ENCODE assay signal across 14 cellular contexts in the genomic region with DNA sequence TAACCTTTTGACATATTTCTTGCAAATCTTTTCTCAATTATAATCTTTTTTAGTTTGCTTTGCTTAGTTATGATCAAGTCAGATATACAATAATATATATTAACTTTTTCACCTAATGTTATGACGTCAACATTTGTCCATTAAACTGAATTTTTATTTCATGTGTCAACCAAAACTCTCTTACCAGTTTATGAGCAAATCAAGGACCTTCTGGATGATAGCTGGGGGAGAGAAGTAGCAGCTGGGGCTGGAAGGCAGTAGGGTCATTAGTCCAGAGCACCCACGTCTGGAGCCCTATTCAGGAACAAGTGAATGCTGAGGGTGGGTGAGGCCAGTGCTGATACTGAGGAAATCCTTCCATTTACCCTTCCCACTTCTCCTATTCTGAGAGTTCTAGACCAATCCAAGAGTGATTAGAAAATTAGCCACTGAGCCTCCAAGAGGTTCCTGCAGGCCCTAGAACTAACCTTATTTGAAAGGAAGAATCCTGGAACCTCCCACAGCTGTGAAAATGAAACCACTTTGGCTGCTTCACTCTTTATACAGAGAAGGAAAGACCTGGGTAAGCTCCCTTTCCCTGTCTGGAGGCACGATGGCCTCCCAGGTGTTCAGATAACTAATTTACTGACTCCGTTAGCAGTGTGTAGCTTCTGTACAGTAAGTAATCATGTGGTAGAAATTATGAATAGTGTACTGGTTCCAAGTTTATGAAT. TPM values are rescaled to one million over a fixed set of nuclear protein-coding genes. Genes with fewer than 3 reads are reported as not detected.
DNase-seq lines count a peak whose midpoint lies in the region; ATAC-seq and TF ChIP-seq lines count a peak whose summit lies in the region.
"Had no signal": no experiment of that assay in that cellular context is flagged by ENCODE, and none has a peak within 500 bp of the region (broad histone marks: within the 10 kb centered on the region; RNA-seq: fewer than 3 reads in every experiment).

No MANE protein-coding gene starts in this region.

- peak; percentile 16 for DNase-seq in CD1c-positive myeloid dendritic cell (ENCODE audit: extremely low spot score)
- peak; percentile 47 for DNase-seq in amniotic epithelial cell (ENCODE audit: low read depth)
- no peak for DNase-seq in left cardiac atrium
- DNase-seq in prostate gland (ENCODE audit: low spot score), result no peak
- no peak for DNase-seq in cortex of kidney (lab: John Stamatoyannopoulos, UW)
- DNase-seq in posterior cingulate gyrus, result no peak
- DNase-seq: activated T-cell treated with anti-CD3 and anti-CD28 coated beads, Interleukin-2, amount 50 U/mL, for 72 hours; AML-193; GDM1; NCI-H1092; ovary had no signal

- no peak for TF ChIP-seq POLR2A in prostate gland (IDR thresholded peaks at IDR 0.05)

- WGBS in prostate gland, result 37% methylated on average over 4 of the region's 4 CpGs

- TF ChIP-seq CTCF in prostate gland (IDR thresholded peaks at IDR 0.05), result no peak

- ATAC-seq in left cardiac atrium (peak; percentile 28 to 68), HG02840 (IDR thresholded peaks at IDR 0.05; ENCODE audit: low FRiP score, unreplicated experiment) (no peak), GM21529 (IDR thresholded peaks at IDR 0.05; ENCODE audit: unreplicated experiment) (no peak)
- ATAC-seq: activated T-cell treated with anti-CD3 and anti-CD28 coated beads, Interleukin-2, amount 50 U/mL, for 72 hours had no signal

- H3K9me3 ChIP-seq in prostate gland, result no peaks in the 10 kb centered on the region
- H3K9me3 ChIP-seq: ovary had no signal

- intact Hi-C loops in left cardiac atrium (cut with DNase I), result no loop called here
- intact Hi-C loops in prostate gland (cut with DNase I), result no loop called here
- intact Hi-C loops in posterior cingulate gyrus (cut with DNase I), result no loop called here

- no peak overlapping the region for H3K4me3 ChIP-seq in prostate gland
- H3K4me3 ChIP-seq: ovary had no signal

- H3K27ac ChIP-seq in prostate gland, result peak overlapping the region; percentile 41 to 59
- H3K27ac ChIP-seq: HL-60 had no signal

- no peaks in the 10 kb centered on the region for H3K36me3 ChIP-seq in prostate gland
- H3K36me3 ChIP-seq: ovary had no signal

- H3K4me1 ChIP-seq in prostate gland (replicated peaks), result peaks cover 10% of the 10 kb centered on the region

- no peaks in the 10 kb centered on the region for H3K27me3 ChIP-seq in prostate gland (replicated peaks; ENCODE audit: insufficient read depth)
- H3K27me3 ChIP-seq: ovary had no signal

RNA-seq across cellular contexts. Expression of gene VILL, which starts 46.2 kb away (rescaled TPM):
- total RNA-seq in left cardiac atrium (1 to 10 TPM; 6.1 to 6.2 TPM), prostate gland (10 to 100 TPM; 29.1 to 29.3 TPM)

Comparison
In these comparisons a context has a peak if more than half of its experiments do, and no peak if none do; other contexts are left out.
1. DNase-seq: peak in CD1c-positive myeloid dendritic cell (single experiment) and amniotic epithelial cell (single experiment); none in left cardiac atrium (single experiment), prostate gland (single experiment), cortex of kidney (single experiment) and posterior cingulate gyrus (0 of 10).
2. ATAC-seq: peak in left cardiac atrium (2 of 2); none in HG02840 (single experiment) and GM21529 (single experiment).
3. RNA of gene VILL, which starts 46.2 kb away (total RNA-seq): 29.1 to 29.3 TPM in prostate gland; 6.1 to 6.2 TPM in left cardiac atrium; every median in the first group is over 4 times any median in the second.